Comparison of ENCODE assay signal across 9 cellular contexts in the genomic region with DNA sequence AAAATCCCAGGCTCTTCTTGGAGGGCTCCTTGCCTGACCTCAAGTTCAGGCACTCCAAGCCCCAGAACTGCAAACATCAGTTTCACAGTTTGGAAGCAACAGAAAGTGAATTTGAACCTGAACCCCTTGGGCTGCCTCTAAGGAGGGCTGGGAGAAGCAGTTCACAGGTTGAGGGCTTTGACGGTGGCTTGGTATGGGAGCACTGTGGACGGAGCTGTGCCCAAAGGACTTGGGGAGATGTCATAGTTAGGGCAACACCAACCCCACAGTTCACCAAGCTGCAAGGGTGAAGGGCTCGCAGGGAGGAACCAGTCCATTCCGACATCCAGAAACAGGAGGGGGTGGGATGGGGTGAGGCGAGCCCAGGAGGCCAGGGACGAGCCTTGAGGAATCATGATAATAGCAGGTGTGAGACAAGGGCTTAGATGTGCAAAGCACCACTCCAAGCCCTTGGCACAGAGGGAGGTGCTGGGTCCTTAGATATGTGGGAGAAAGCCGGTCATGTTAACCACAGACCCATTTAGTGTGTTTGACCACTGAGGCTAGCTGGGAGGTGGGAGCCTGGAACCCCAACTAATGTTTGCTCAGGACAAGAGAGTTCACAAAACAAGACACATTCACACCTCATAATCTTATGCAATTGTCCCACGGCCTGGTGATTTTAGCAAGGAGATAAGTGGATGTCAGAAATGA. TPM values are rescaled to one million over a fixed set of nuclear protein-coding genes. Genes with fewer than 3 reads are reported as not detected.
DNase-seq lines count a peak whose midpoint lies in the region; ATAC-seq and TF ChIP-seq lines count a peak whose summit lies in the region.
"Had no signal": no experiment of that assay in that cellular context is flagged by ENCODE, and none has a peak within 500 bp of the region (broad histone marks: within the 10 kb centered on the region; RNA-seq: fewer than 3 reads in every experiment).

No MANE protein-coding gene starts in this region.

- H3K27ac ChIP-seq in heart right ventricle = peak overlapping the region in 6 of 10 donors; percentile 64 to 99 (median 99)
- H3K27ac ChIP-seq in ascending aorta = peak overlapping the region; percentile 99 to 100
- H3K27ac ChIP-seq in lower lobe of right lung = peak overlapping the region; percentile 100

- H3K27me3 Mint-ChIP-seq in type B pancreatic cell = no peaks in the 10 kb centered on the region

- no peaks in the 10 kb centered on the region for H3K9me3 Mint-ChIP-seq in type B pancreatic cell

- ATAC-seq in heart right ventricle = no peak
- ATAC-seq in Right ventricle myocardium superior (ENCODE audit: poor library complexity) = no peak
- ATAC-seq in lower lobe of right lung = no peak
- ATAC-seq in HG03378 (IDR thresholded peaks at IDR 0.05; ENCODE audit: unreplicated experiment) = no peak

- H3K36me3 Mint-ChIP-seq in type B pancreatic cell = no peaks in the 10 kb centered on the region

- H3K27me3 ChIP-seq in heart right ventricle (peaks cover 0 to 9% (median 0%) of the 10 kb centered on the region in 7 donors), ascending aorta (no peaks in the 10 kb centered on the region), lower lobe of right lung (ENCODE audit: low read depth) (no peaks in the 10 kb centered on the region)

- peak overlapping the region; percentile 73 for H3K27ac Mint-ChIP-seq in type B pancreatic cell

- peaks cover 0 to 9% (median 0%) of the 10 kb centered on the region in 11 donors for H3K9me3 ChIP-seq in heart right ventricle
- H3K9me3 ChIP-seq in ascending aorta = no peaks in the 10 kb centered on the region
- H3K9me3 ChIP-seq in lower lobe of right lung = no peaks in the 10 kb centered on the region

- no peak for TF ChIP-seq CTCF in heart right ventricle (IDR thresholded peaks at IDR 0.05)
- TF ChIP-seq CTCF in ascending aorta (IDR thresholded peaks at IDR 0.05) = no peak
- no peak for TF ChIP-seq CTCF in lower lobe of right lung (IDR thresholded peaks at IDR 0.05)
- no peak for TF ChIP-seq CTCF in type B pancreatic cell (conservative IDR thresholded peaks at IDR 0.05)

- peaks cover 25% of the 10 kb centered on the region for H3K4me1 Mint-ChIP-seq in type B pancreatic cell (ENCODE audit: unreplicated experiment)

- DNase-seq in heart right ventricle = no peak
- DNase-seq in Right ventricle myocardium superior = no peak
- no peak for DNase-seq in ascending aorta (ENCODE audit: low spot score in 2 of 2)
- no peak for DNase-seq in lower lobe of right lung
- no peak for DNase-seq in type B pancreatic cell (ENCODE audit: extremely low spot score, unreplicated experiment)
- DNase-seq in NCI-H510A treated with DMSO at 0.1 percent for 48 hours (lab: John Stamatoyannopoulos, UW) = no peak
- DNase-seq in NCI-H345 (lab: John Stamatoyannopoulos, UW) = no peak
- DNase-seq: NCI-H2081 had no signal

- H3K4me3 Mint-ChIP-seq in type B pancreatic cell = peak overlapping the region; percentile 70

- 75 to 80% methylated on average over 8 of the region's 8 CpGs for WGBS in heart right ventricle, 2 donors

- intact Hi-C loops in heart right ventricle (cut with DNase I) = loop anchor here in 8 of 10 donors (5.0 to 10.0 kb wide), 9 partner anchors 72 to 202 kb away; no protein-coding TSS in a partner anchor
- intact Hi-C loops in Right ventricle myocardium superior (cut with DNase I) = loop anchor here (5.0 kb wide), 3 partner anchors 77 to 202 kb away; no protein-coding TSS in a partner anchor
- intact Hi-C loops in ascending aorta (cut with DNase I) = loop anchor here (5.0 kb wide), 1 partner anchor 127 kb away; no protein-coding TSS in a partner anchor
- intact Hi-C loops in lower lobe of right lung (cut with DNase I) = no loop called here

- H3K36me3 ChIP-seq in heart right ventricle = peaks cover 0 to 27% (median 0%) of the 10 kb centered on the region in 9 donors
- H3K36me3 ChIP-seq in ascending aorta = peaks cover 17 to 44% of the 10 kb centered on the region in 2 donors
- H3K36me3 ChIP-seq in lower lobe of right lung = peaks cover 27% of the 10 kb centered on the region

- H3K4me1 ChIP-seq in heart right ventricle = peaks cover 7 to 33% (median 25%) of the 10 kb centered on the region in 9 donors
- H3K4me1 ChIP-seq in ascending aorta = peaks cover 9 to 12% of the 10 kb centered on the region in 2 donors
- peaks cover 28% of the 10 kb centered on the region for H3K4me1 ChIP-seq in lower lobe of right lung

- H3K4me3 ChIP-seq in heart right ventricle (peak overlapping the region in 1 of 10 donors; percentile 94), ascending aorta (peak overlapping the region; percentile 99), lower lobe of right lung (peak overlapping the region; percentile 90)

RNA-seq across cellular contexts. Expression of a gene that starts 4.3 kb away (rescaled TPM):
- total RNA-seq in heart right ventricle (100 to 1,000 TPM in 1 of 10 donors, 10 to 100 TPM in 9; 28.9 to 104 (median 42.3) TPM), Right ventricle myocardium superior (57.3 TPM), ascending aorta (360 TPM), lower lobe of right lung (326 TPM), type B pancreatic cell (ENCODE audit: low replicate concordance) (23.0 and 54.1 TPM in 2 replicates)
- 10 to 100 TPM; 20.9 to 44.1 TPM for polyA plus RNA-seq in heart right ventricle

RNA-seq across cellular contexts. Expression of a gene that starts 41.5 kb away (rescaled TPM):
- total RNA-seq in heart right ventricle (10 to 100 TPM; 12.2 to 36.2 (median 19.4) TPM), Right ventricle myocardium superior (25.9 TPM), ascending aorta (23.9 TPM), lower lobe of right lung (27.8 TPM), type B pancreatic cell (ENCODE audit: low replicate concordance) (29.9 and 42.9 TPM in 2 replicates)
- 10 to 100 TPM; 31.1 to 40.2 TPM for polyA plus RNA-seq in heart right ventricle
